19 cellular contexts compared by ENCODE assay signal in genomic region chr13:29679357-29680050, GRCh38.
DNase-seq lines count a peak whose midpoint lies in the region; ATAC-seq, FAIRE-seq and TF ChIP-seq lines count a peak whose summit lies in the region.
"Had no signal": no experiment of that assay in that cellular context is flagged by ENCODE, and none has a peak within 500 bp of the region (broad histone marks: within the 10 kb centered on the region; RNA-seq: fewer than 3 reads in every experiment).

No MANE protein-coding gene starts in this region.

- TF ChIP-seq CTCF in H1 (IDR thresholded peaks at IDR 0.05; ENCODE audit: control extremely low read depth in 1 of 3, insufficient read depth in 1 of 3, low read depth in 1 of 3, low read length in 3 of 3) (no peak), spleen (IDR thresholded peaks at IDR 0.05 in 8 of 11, conservative IDR thresholded peaks at IDR 0.05 in 3 of 11) (no peak)

- no peak overlapping the region for H4K5ac ChIP-seq in H1 (ENCODE audit: insufficient read length, low read depth, low read length)

- H3K27me3 ChIP-seq in H1 (replicated peaks in 1 of 4; ENCODE audit: control insufficient read depth in 3 of 4, extremely low read depth in 1 of 4, insufficient read depth in 3 of 4, low read length in 3 of 4) (no peaks in the 10 kb centered on the region), spleen (replicated peaks in 1 of 7) (peaks cover 0 to 3% (median 0%) of the 10 kb centered on the region in 7 donors)

- no peak for FAIRE-seq in H1 (lab: Jason Lieb, UNC)
- FAIRE-seq: D721Med had no signal

- peak; percentile 60 for ATAC-seq in left colon
- ATAC-seq in stimulated activated naive CD8-positive, alpha-beta T cell treated with anti-CD3 and anti-CD28 coated beads, Interleukin-15, Interleukin-2, amounts not matched to agents 100 U/mL and 50 U/mL, for 24 hours, result no peak
- ATAC-seq: activated T-cell treated with anti-CD3 and anti-CD28 coated beads, Interleukin-2, amount 50 U/mL, for 4 hours; naive thymus-derived CD8-positive, alpha-beta T cell; stimulated activated naive B cell treated with anti-CD40 and anti-IgM and Interleukin-4, amounts not matched to agents 10 μg/mL and 1 μg/mL and 100 μg/mL, for 72 hours had no signal

- no peak overlapping the region for H2BK12ac ChIP-seq in H1 (ENCODE audit: low read depth, low read length)

- no peak overlapping the region for H3K4me3 ChIP-seq in H1 (ENCODE audit: extremely low read depth in 1 of 4, insufficient read depth in 2 of 4, low read depth in 3 of 4, low read length in 4 of 4)
- no peak overlapping the region for H3K4me3 ChIP-seq in spleen
- H3K4me3 ChIP-seq: dorsolateral prefrontal cortex had no signal

- H2BK20ac ChIP-seq in H1 (ENCODE audit: low read length), result no peak overlapping the region

- intact Hi-C loops in left colon (cut with DNase I, micrococcal nuclease) (no loop called here), spleen (cut with DNase I; ENCODE audit: low total_unique reads) (no loop called here)

- no peak overlapping the region for H3K4ac ChIP-seq in H1 (replicated peaks; ENCODE audit: insufficient read length, low read depth, low read length)

- H3K4me1 ChIP-seq in H1 (replicated peaks in 1 of 4; ENCODE audit: control insufficient read depth in 3 of 4, insufficient read depth in 4 of 4, low read length in 3 of 4) (peaks cover 0 to 3% (median 0%) of the 10 kb centered on the region in 4 experiments; a peak in 1 of 7 replicates), spleen (no peaks in the 10 kb centered on the region)

- WGBS in H1 (ENCODE audit: extremely low coverage in 1 of 2, insufficient coverage in 1 of 2, insufficient read length in 1 of 2, insufficient replicate concordance in 2 of 2, low coverage in 1 of 2, low lambda C conversion rate in 2 of 2, missing lambda C conversion rate in 1 of 2), 2 experiments, result 85% methylated on average over 9 of the region's 9 CpGs; no CpG with 5 or more reads in 1 of the 2 experiments
- 40 to 62% (median 54%) methylated on average over 9 of the region's 9 CpGs for WGBS in spleen, 5 donors

- H3K4me2 ChIP-seq in H1 (ENCODE audit: insufficient read depth in 1 of 2, low read depth in 2 of 2, low read length in 2 of 2), result no peak overlapping the region

- H2AK5ac ChIP-seq in H1 (ENCODE audit: low read depth, low read length), result no peak overlapping the region

- H2BK120ac ChIP-seq in H1 (replicated peaks; ENCODE audit: low read depth, low read length), result no peak overlapping the region

- H3K27ac ChIP-seq in H1 (ENCODE audit: low read depth, low read length) (no peak overlapping the region), spleen (peak overlapping the region in 7 of 8 donors; percentile 23 to 70 (median 55))
- H3K27ac ChIP-seq: dorsolateral prefrontal cortex had no signal

- no peak overlapping the region for H4K91ac ChIP-seq in H1 (replicated peaks; ENCODE audit: insufficient read length, low read length)

- no peak overlapping the region for H3K56ac ChIP-seq in H1 (replicated peaks; ENCODE audit: insufficient read length, low read depth, low read length)

- 0 out of 2 replicates have a peak overlapping the region, but pooled peaks have one; percentile 29 for H2AFZ ChIP-seq in H1 (ENCODE audit: low read length)

- H4K8ac ChIP-seq in H1 (ENCODE audit: extremely low read depth, insufficient read depth, low read length), result no peak overlapping the region

- H3K9me3 ChIP-seq in H1 (ENCODE audit: insufficient read depth in 2 of 2, low read depth in 1 of 2, low read length in 1 of 2), result no peaks in the 10 kb centered on the region
- H3K9me3 ChIP-seq in spleen, result peaks cover 0 to 10% (median 3%) of the 10 kb centered on the region in 8 donors

- H3K79me1 ChIP-seq in H1 (ENCODE audit: low read depth, low read length), result no peaks in the 10 kb centered on the region

- H3K9ac ChIP-seq in H1 (replicated peaks in 1 of 4; ENCODE audit: extremely low read depth in 1 of 4, low read depth in 3 of 4, low read length in 3 of 4), result no peak overlapping the region

- CTCF ChIA-PET in H1 (lab: Charles Lee; ENCODE audit: partially characterized antibody), result interaction anchor here (1.1 kb wide), 1 partner anchor 34 kb away, joined by 3 read pairs; no protein-coding TSS in a partner anchor

- no peak for TF ChIP-seq RAD21 in H1 (IDR thresholded peaks at IDR 0.05 in 1 of 2, conservative IDR thresholded peaks at IDR 0.05 in 1 of 2; ENCODE audit: low read depth in 2 of 2, low read length in 2 of 2)

- no peak overlapping the region for H3K18ac ChIP-seq in H1 (ENCODE audit: extremely low read depth, low read length)

- POLR2A ChIA-PET in H1 (lab: Charles Lee; ENCODE audit: partially characterized antibody), result no interaction called here

- DNase-seq in NCI-H748 treated with DMSO at 0.1 percent for 48 hours (lab: John Stamatoyannopoulos, UW) (peak; percentile 54), H1 (ENCODE audit: low read depth in 1 of 2, low spot score in 2 of 2) (no peak), left colon (peak in 1 of 2 donors; percentile 29), spleen (peak; percentile 80), iPS-NIHi11 (ENCODE audit: low spot score) (no peak)
- DNase-seq in effector CD4-positive, alpha-beta T cell, result no peak
- DNase-seq in central memory CD4-positive, alpha-beta T cell, result no peak
- no peak for DNase-seq in stimulated activated naive CD8-positive, alpha-beta T cell treated with anti-CD3 and anti-CD28 coated beads, Interleukin-15, Interleukin-2, amounts not matched to agents 100 U/mL and 50 U/mL, for 24 hours
- DNase-seq: activated CD4-positive, alpha-beta memory T cell treated with anti-CD3 and anti-CD28 coated beads, Interleukin-2, amount 10 ng/mL, durations not matched to agents 7 days and 5 days; activated T-cell treated with anti-CD3 and anti-CD28 coated beads, Interleukin-2, amount 50 U/mL, for 4 hours; dorsolateral prefrontal cortex; MM.1S; naive thymus-derived CD8-positive, alpha-beta T cell; NCI-H187; NCI-H510A; OCI-M1; stimulated activated naive B cell treated with anti-CD40 and anti-IgM and Interleukin-4, amounts not matched to agents 10 μg/mL and 1 μg/mL and 100 μg/mL, for 72 hours; SW 1271 had no signal

- H3K23me2 ChIP-seq in H1 (ENCODE audit: low read depth, low read length), result no peaks in the 10 kb centered on the region

- no peaks in the 10 kb centered on the region for H4K20me1 ChIP-seq in H1 (replicated peaks in 1 of 2; ENCODE audit: control insufficient read depth in 1 of 2, insufficient read depth in 2 of 2, low read length in 2 of 2)

- TF ChIP-seq POLR2A in H1 (IDR thresholded peaks at IDR 0.05; ENCODE audit: control extremely low read depth in 1 of 2, low read depth in 2 of 2, low read length in 2 of 2) (no peak), spleen (IDR thresholded peaks at IDR 0.05) (no peak)

- H3K23ac ChIP-seq in H1 (ENCODE audit: insufficient read length), result no peak overlapping the region

- no peaks in the 10 kb centered on the region for H3K79me2 ChIP-seq in H1 (ENCODE audit: control insufficient read depth in 1 of 2, insufficient read depth in 2 of 2, low read length in 2 of 2)

- no peak for TF ChIP-seq EP300 in H1 (IDR thresholded peaks at IDR 0.05; ENCODE audit: borderline replicate concordance in 1 of 2, low read depth in 2 of 2, low read length in 2 of 2)

- H2BK5ac ChIP-seq in H1 (ENCODE audit: low read depth, low read length), result no peak overlapping the region

- H3K14ac ChIP-seq in H1 (ENCODE audit: insufficient read length), result no peak overlapping the region

- H3K36me3 ChIP-seq in H1 (ENCODE audit: control insufficient read depth in 2 of 4, insufficient read depth in 4 of 4, low read length in 3 of 4) (no peaks in the 10 kb centered on the region), spleen (no peaks in the 10 kb centered on the region)

- no peak overlapping the region for H2BK15ac ChIP-seq in H1 (ENCODE audit: low read length)

TF ChIP-seq in H1, 55 proteins besides CTCF, POLR2A, EP300 and RAD21:
- TF ChIP-seq KDM5A (IDR thresholded peaks at IDR 0.05; ENCODE audit: low read length), result no peak
- TF ChIP-seq EZH2 (IDR thresholded peaks at IDR 0.05; ENCODE audit: low read depth, low read length, severe bottlenecking), result no peak
- no peak for TF ChIP-seq RNF2 (IDR thresholded peaks at IDR 0.05; ENCODE audit: borderline replicate concordance, low read depth, low read length, missing control alignments, poor library complexity, severe bottlenecking)
- TF ChIP-seq CHD1 (IDR thresholded peaks at IDR 0.05; ENCODE audit: low read depth, low read length), result no peak
- TF ChIP-seq CBX8 (IDR thresholded peaks at IDR 0.05; ENCODE audit: borderline replicate concordance, low read depth, low read length), result no peak
- TF ChIP-seq MAFK (IDR thresholded peaks at IDR 0.05; ENCODE audit: low read depth, low read length), result no peak
- no peak for TF ChIP-seq BCL11A (IDR thresholded peaks at IDR 0.05; ENCODE audit: low read depth in 2 of 2, low read length in 2 of 2)
- no peak for TF ChIP-seq SP4 (IDR thresholded peaks at IDR 0.05; ENCODE audit: low read length)
- TF ChIP-seq RXRA (IDR thresholded peaks at IDR 0.05; ENCODE audit: insufficient read depth, low read depth, low read length), result no peak
- no peak for TF ChIP-seq NRF1 (IDR thresholded peaks at IDR 0.05; ENCODE audit: low read depth, low read length)
- TF ChIP-seq YY1 (IDR thresholded peaks at IDR 0.05; ENCODE audit: low read depth, low read length), result no peak
- TF ChIP-seq POU5F1 (IDR thresholded peaks at IDR 0.05; ENCODE audit: low read depth, low read length), result no peak

Comparison
In these comparisons a context has a peak if more than half of its experiments do, and no peak if none do; other contexts are left out.
1. DNase-seq: peak in NCI-H748 treated with DMSO at 0.1 percent for 48 hours (single experiment) and spleen (single experiment); none in H1 (0 of 2), iPS-NIHi11 (single experiment), effector CD4-positive, alpha-beta T cell (single experiment), central memory CD4-positive, alpha-beta T cell (single experiment) and stimulated activated naive CD8-positive, alpha-beta T cell treated with anti-CD3 and anti-CD28 coated beads, Interleukin-15, Interleukin-2, amounts not matched to agents 100 U/mL and 50 U/mL, for 24 hours (single experiment).